Comparison of ENCODE assay signal across 22 cellular contexts in the genomic region with DNA sequence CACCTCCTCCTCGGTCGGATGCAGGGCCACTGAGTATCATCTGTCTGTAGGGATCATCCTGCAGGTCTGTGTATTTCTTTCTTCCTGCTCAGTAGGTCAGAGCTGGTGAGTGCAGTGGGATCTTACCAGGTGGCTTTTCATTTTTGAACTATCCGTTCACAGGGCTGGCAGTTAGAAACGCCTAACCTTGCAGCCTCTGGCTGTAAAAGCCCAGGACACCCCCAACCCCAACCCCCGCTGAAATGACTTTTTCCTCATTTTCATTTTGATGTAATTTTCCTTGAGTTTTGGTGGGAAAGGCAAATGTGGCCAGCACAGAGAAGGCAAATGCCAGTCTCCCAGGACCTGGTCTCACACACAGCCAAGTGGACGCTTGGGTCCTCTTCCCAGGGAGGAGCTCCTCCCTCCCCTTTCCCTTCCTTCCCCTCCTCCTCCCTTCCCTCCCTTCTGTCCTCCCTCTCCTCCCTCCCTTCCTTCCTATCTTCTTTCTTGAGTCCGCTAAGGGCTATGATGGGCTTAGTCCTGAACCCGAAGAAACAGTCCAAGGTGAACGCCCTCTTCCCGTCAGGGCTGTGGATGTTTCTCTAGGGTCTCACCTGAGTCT.
"Had no signal": no experiment of that assay in that cellular context is flagged by ENCODE, and none has a peak within 500 bp of the region (broad histone marks: within the 10 kb centered on the region; RNA-seq: fewer than 3 reads in every experiment).

No MANE protein-coding gene starts in this region.

- H3K4me3 ChIP-seq: cardiac muscle cell, SJSA1 had no signal

- FAIRE-seq: RCC 7860 had no signal

- H3K27me3 Mint-ChIP-seq: activated CD4-positive, alpha-beta T cell treated with anti-CD3 and anti-CD28 coated beads, Interleukin-2, amount 10 ng/mL, durations not matched to agents 24 days and 14 days; activated naive CD4-positive, alpha-beta T cell treated with anti-CD3 and anti-CD28 coated beads, Interleukin-2, amount 10 ng/mL, durations not matched to agents 7 days and 5 days; activated naive CD8-positive, alpha-beta T cell treated with anti-CD3 and anti-CD28 coated beads for 36 hours had no signal

- H3K27ac ChIP-seq: brain microvascular endothelial cell, cardiac muscle cell, SJSA1 had no signal

- H3K4me3 Mint-ChIP-seq: activated CD4-positive, alpha-beta T cell treated with anti-CD3 and anti-CD28 coated beads, Interleukin-2, amount 10 ng/mL, durations not matched to agents 24 days and 14 days; activated naive CD4-positive, alpha-beta T cell treated with anti-CD3 and anti-CD28 coated beads, Interleukin-2, amount 10 ng/mL, durations not matched to agents 7 days and 5 days; activated naive CD8-positive, alpha-beta T cell treated with anti-CD3 and anti-CD28 coated beads for 36 hours; activated T-helper 17 cell treated with anti-CD3 and anti-CD28 coated beads, Interleukin-2, amount 50 U/mL, for 72 hours; T-helper 1 cell treated with Interleukin-12 subunit alpha and Interleukin-12 subunit beta and Interleukin-4 antibody, amounts not matched to agents 30 μg/mL and 1 μg/mL, for 36 hours had no signal

- H3K27ac Mint-ChIP-seq: activated CD4-positive, alpha-beta T cell treated with anti-CD3 and anti-CD28 coated beads, Interleukin-2, amount 10 ng/mL, durations not matched to agents 24 days and 14 days; activated naive CD4-positive, alpha-beta T cell treated with anti-CD3 and anti-CD28 coated beads, Interleukin-2, amount 10 ng/mL, durations not matched to agents 7 days and 5 days; activated naive CD8-positive, alpha-beta T cell treated with anti-CD3 and anti-CD28 coated beads for 36 hours; activated T-helper 17 cell treated with anti-CD3 and anti-CD28 coated beads, Interleukin-2, amount 50 U/mL, for 72 hours; T-helper 1 cell treated with Interleukin-12 subunit alpha and Interleukin-12 subunit beta and Interleukin-4 antibody, amounts not matched to agents 30 μg/mL and 1 μg/mL, for 36 hours had no signal

- DNase-seq: activated CD4-positive, alpha-beta T cell treated with anti-CD3 and anti-CD28 coated beads for 1 hour; activated CD4-positive, alpha-beta T cell treated with anti-CD3 and anti-CD28 coated beads, Interleukin-2, amount 10 ng/mL, durations not matched to agents 24 days and 14 days; activated CD4-positive, alpha-beta T cell treated with anti-CD3 and anti-CD28 coated beads, Interleukin-2, amount 50 U/mL, for 48 hours; activated gamma-delta T cell treated with Interleukin-2 at 50 U/mL for 16 hours; activated naive CD4-positive, alpha-beta T cell treated with anti-CD3 and anti-CD28 coated beads, Interleukin-2, amount 10 ng/mL, durations not matched to agents 7 days and 5 days; activated naive CD8-positive, alpha-beta T cell treated with anti-CD3 and anti-CD28 coated beads for 36 hours; activated T-cell treated with anti-CD3 and anti-CD28 coated beads for 4 hours; activated T-cell treated with anti-CD3 and anti-CD28 coated beads, Interleukin-2, amount 50 U/mL, for 48 hours; brain microvascular endothelial cell; NCI-H1048; NCI-H146; NCI-H187 treated with DMSO at 0.1 percent for 48 hours; NCI-H2081 treated with DMSO at 0.1 percent for 48 hours; NCI-H446; NCI-H524; PC-3; SHP77 had no signal

- H3K4me1 ChIP-seq: SJSA1 had no signal

- H3K27me3 ChIP-seq: brain microvascular endothelial cell, cardiac muscle cell, SJSA1 had no signal

- ATAC-seq: activated T-helper 17 cell treated with anti-CD3 and anti-CD28 coated beads, Interleukin-2, amount 50 U/mL, for 72 hours; PC-3 had no signal

- H3K4me1 Mint-ChIP-seq: activated naive CD8-positive, alpha-beta T cell treated with anti-CD3 and anti-CD28 coated beads for 36 hours; activated T-helper 17 cell treated with anti-CD3 and anti-CD28 coated beads, Interleukin-2, amount 50 U/mL, for 72 hours had no signal

- H3K36me3 Mint-ChIP-seq: activated naive CD8-positive, alpha-beta T cell treated with anti-CD3 and anti-CD28 coated beads for 36 hours had no signal

- H3K9me3 Mint-ChIP-seq: activated CD4-positive, alpha-beta T cell treated with anti-CD3 and anti-CD28 coated beads, Interleukin-2, amount 10 ng/mL, durations not matched to agents 24 days and 14 days; activated naive CD4-positive, alpha-beta T cell treated with anti-CD3 and anti-CD28 coated beads, Interleukin-2, amount 10 ng/mL, durations not matched to agents 7 days and 5 days; activated naive CD8-positive, alpha-beta T cell treated with anti-CD3 and anti-CD28 coated beads for 36 hours; activated T-helper 17 cell treated with anti-CD3 and anti-CD28 coated beads, Interleukin-2, amount 50 U/mL, for 72 hours; T-helper 1 cell treated with Interleukin-12 subunit alpha and Interleukin-12 subunit beta and Interleukin-4 antibody, amounts not matched to agents 30 μg/mL and 1 μg/mL, for 36 hours had no signal

- H3K36me3 ChIP-seq: brain microvascular endothelial cell, cardiac muscle cell had no signal

- H3K9me3 ChIP-seq: SJSA1 had no signal
